ENCODE assay signal across 9 cellular contexts in the genomic region with DNA sequence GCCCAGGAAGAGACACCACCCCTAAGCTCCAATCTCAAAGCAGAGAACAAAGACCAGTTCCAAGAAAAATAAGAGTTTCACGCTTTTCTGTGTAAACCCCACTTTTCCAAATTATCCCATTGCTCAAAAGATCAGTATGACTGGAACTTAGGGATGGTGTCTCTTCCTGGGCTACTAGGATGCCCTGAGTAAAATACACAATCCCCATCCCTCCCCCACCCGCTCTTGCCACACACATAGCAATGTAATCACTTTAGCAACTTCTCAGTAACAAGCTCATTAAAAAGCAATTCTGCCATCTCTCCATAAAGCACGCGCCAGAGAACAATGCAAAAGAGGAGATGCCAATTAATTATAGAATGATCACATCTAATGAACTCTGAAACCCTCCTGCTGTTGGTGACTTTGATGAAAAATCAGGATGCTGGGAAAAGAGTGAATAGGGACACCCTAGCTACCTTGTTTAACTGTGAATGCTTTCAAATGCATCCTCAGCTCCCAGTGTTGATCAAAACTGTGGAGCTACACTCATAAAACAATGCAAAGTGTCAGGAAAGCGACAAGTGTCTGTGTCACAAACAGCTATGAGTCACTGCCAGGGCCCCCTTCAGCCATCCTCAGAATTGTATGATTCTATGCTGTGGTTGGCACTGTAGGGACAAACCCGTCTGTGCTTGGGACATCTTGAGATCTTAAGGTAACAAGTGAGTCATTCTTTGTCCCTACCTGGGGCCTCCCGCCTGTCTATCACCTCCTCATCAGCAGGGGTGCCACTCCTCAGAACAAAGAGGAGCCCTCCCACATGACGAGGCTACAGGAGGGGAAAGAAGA. TPM values are rescaled to one million over a fixed set of nuclear protein-coding genes. Genes with fewer than 3 reads are reported as not detected.
DNase-seq lines count a peak whose midpoint lies in the region; ATAC-seq, FAIRE-seq and TF ChIP-seq lines count a peak whose summit lies in the region.
"Had no signal": no experiment of that assay in that cellular context is flagged by ENCODE, and none has a peak within 500 bp of the region (broad histone marks: within the 10 kb centered on the region; RNA-seq: fewer than 3 reads in every experiment).

No MANE protein-coding gene starts in this region.

- TF ChIP-seq CTCF in chondrocyte (IDR thresholded peaks at IDR 0.05), result no peak
- no peak for TF ChIP-seq CTCF in vagina (IDR thresholded peaks at IDR 0.05)
- no peak for TF ChIP-seq CTCF in mesothelial cell of epicardium (IDR thresholded peaks at IDR 0.05; ENCODE audit: unreplicated experiment)

- intact Hi-C loops in activated CD4-positive, alpha-beta T cell treated with anti-CD3 and anti-CD28 coated beads, Interleukin-2, amount 10 ng/mL, durations not matched to agents 24 days and 14 days (cut with micrococcal nuclease), result loop anchor here (1.0 to 5.0 kb wide), 5 partner anchors 20 to 159 kb away; no protein-coding TSS in a partner anchor
- intact Hi-C loops in vagina (cut with DNase I), result no loop called here

- H3K36me3 Mint-ChIP-seq in activated CD4-positive, alpha-beta T cell treated with anti-CD3 and anti-CD28 coated beads, Interleukin-2, amount 10 ng/mL, durations not matched to agents 24 days and 14 days (ENCODE audit: low read depth), result peaks cover 51% of the 10 kb centered on the region
- peaks cover 25% of the 10 kb centered on the region for H3K36me3 Mint-ChIP-seq in chondrocyte (ENCODE audit: low read depth)
- peaks cover 13% of the 10 kb centered on the region for H3K36me3 Mint-ChIP-seq in mesothelial cell of epicardium
- peaks cover 0 to 23% (median 5%) of the 10 kb centered on the region in 3 donors for H3K36me3 Mint-ChIP-seq in immature natural killer cell

- H3K27ac Mint-ChIP-seq in activated CD4-positive, alpha-beta T cell treated with anti-CD3 and anti-CD28 coated beads, Interleukin-2, amount 10 ng/mL, durations not matched to agents 24 days and 14 days, result peak overlapping the region; percentile 82
- H3K27ac Mint-ChIP-seq in chondrocyte (ENCODE audit: unreplicated experiment) (peak overlapping the region; percentile 68), mesothelial cell of epicardium (no peak overlapping the region), immature natural killer cell (peak overlapping the region in 1 of 6 donors; percentile 19)

- FAIRE-seq in H54 (lab: Jason Lieb, UNC), result peak; percentile 6
- FAIRE-seq: G401.6 had no signal

- TF ChIP-seq POLR2A in H54 (IDR thresholded peaks at IDR 0.05; ENCODE audit: low read depth, low read length) (no peak), vagina (IDR thresholded peaks at IDR 0.05) (no peak)

- peaks cover 42% of the 10 kb centered on the region for H3K4me1 Mint-ChIP-seq in activated CD4-positive, alpha-beta T cell treated with anti-CD3 and anti-CD28 coated beads, Interleukin-2, amount 10 ng/mL, durations not matched to agents 24 days and 14 days
- H3K4me1 Mint-ChIP-seq in chondrocyte (ENCODE audit: low read depth) (peaks cover 81% of the 10 kb centered on the region), mesothelial cell of epicardium (no peaks in the 10 kb centered on the region), immature natural killer cell (peaks cover 14 to 44% of the 10 kb centered on the region in 2 donors)

- no peaks in the 10 kb centered on the region for H3K27me3 ChIP-seq in vagina

- H3K27ac ChIP-seq in vagina, result no peak overlapping the region

- H3K9me3 Mint-ChIP-seq in activated CD4-positive, alpha-beta T cell treated with anti-CD3 and anti-CD28 coated beads, Interleukin-2, amount 10 ng/mL, durations not matched to agents 24 days and 14 days, result peaks cover 7% of the 10 kb centered on the region
- peaks cover 7% of the 10 kb centered on the region for H3K9me3 Mint-ChIP-seq in chondrocyte (ENCODE audit: low read depth)
- H3K9me3 Mint-ChIP-seq in mesothelial cell of epicardium, result peaks cover 9% of the 10 kb centered on the region
- H3K9me3 Mint-ChIP-seq in immature natural killer cell, result peaks cover 0 to 3% (median 0%) of the 10 kb centered on the region in 6 donors

- no peak overlapping the region for H3K4me3 ChIP-seq in vagina

- H3K36me3 ChIP-seq in vagina, result peaks cover 0 to 11% of the 10 kb centered on the region in 2 donors

- H3K9me3 ChIP-seq in vagina, result no peaks in the 10 kb centered on the region

- peaks cover 23% of the 10 kb centered on the region for H3K4me1 ChIP-seq in vagina

- ATAC-seq in GM21423 (IDR thresholded peaks at IDR 0.05; ENCODE audit: unreplicated experiment), result no peak

- DNase-seq in H54 (ENCODE audit: insufficient read length, low spot score) (no peak), chondrocyte (ENCODE audit: low spot score) (no peak), vagina (ENCODE audit: extremely low spot score in 2 of 2) (no peak), mesothelial cell of epicardium (ENCODE audit: low spot score in 2 of 2, unreplicated experiment in 2 of 2) (no peak), immature natural killer cell (no peak)
- DNase-seq in activated CD4-positive, alpha-beta T cell treated with anti-CD3 and anti-CD28 coated beads, Interleukin-2, amount 10 ng/mL, durations not matched to agents 24 days and 14 days, result peak; percentile 64
- peak; percentile 46 to 49 for DNase-seq in stimulated activated CD4-positive, alpha-beta T cell treated with anti-CD3 and anti-CD28 coated beads, Interleukin-2, amount 100 ng/mL, for 48 hours

- H3K27me3 Mint-ChIP-seq in activated CD4-positive, alpha-beta T cell treated with anti-CD3 and anti-CD28 coated beads, Interleukin-2, amount 10 ng/mL, durations not matched to agents 24 days and 14 days, result no peaks in the 10 kb centered on the region
- no peaks in the 10 kb centered on the region for H3K27me3 Mint-ChIP-seq in chondrocyte (ENCODE audit: low read depth)
- H3K27me3 Mint-ChIP-seq in mesothelial cell of epicardium (ENCODE audit: low read depth), result no peaks in the 10 kb centered on the region
- H3K27me3 Mint-ChIP-seq in immature natural killer cell (ENCODE audit: low read depth in 3 of 3), result peaks cover 0 to 1% (median 0%) of the 10 kb centered on the region in 3 donors

- H3K4me3 Mint-ChIP-seq in activated CD4-positive, alpha-beta T cell treated with anti-CD3 and anti-CD28 coated beads, Interleukin-2, amount 10 ng/mL, durations not matched to agents 24 days and 14 days, result peak overlapping the region; percentile 61
- H3K4me3 Mint-ChIP-seq in chondrocyte (ENCODE audit: unreplicated experiment) (no peak overlapping the region), mesothelial cell of epicardium (no peak overlapping the region), immature natural killer cell (no peak overlapping the region)

RNA-seq across cellular contexts. Expression of gene KLF7, which starts 42.6 kb away (rescaled TPM):
- 12.6 and 14.1 TPM in 2 replicates for total RNA-seq in activated CD4-positive, alpha-beta T cell treated with anti-CD3 and anti-CD28 coated beads, Interleukin-2, amount 10 ng/mL, durations not matched to agents 24 days and 14 days
- 37.5 to 46.2 TPM (median 38.5 TPM) in 3 replicates for total RNA-seq in chondrocyte
- total RNA-seq in vagina, result 35.8 TPM
- 16.2 to 17.8 TPM (median 16.9 TPM) in 3 replicates for total RNA-seq in mesothelial cell of epicardium
- 10 to 100 TPM in 1 of 3 donors, 1 to 10 TPM in 2; 3.5 to 10.2 (median 6.7) TPM for polyA plus RNA-seq in immature natural killer cell

Comparison
In these comparisons a context has a peak if more than half of its experiments do, and no peak if none do; other contexts are left out.
1. DNase-seq: peak in activated CD4-positive, alpha-beta T cell treated with anti-CD3 and anti-CD28 coated beads, Interleukin-2, amount 10 ng/mL, durations not matched to agents 24 days and 14 days (single experiment) and stimulated activated CD4-positive, alpha-beta T cell treated with anti-CD3 and anti-CD28 coated beads, Interleukin-2, amount 100 ng/mL, for 48 hours (2 of 2); none in H54 (single experiment), chondrocyte (single experiment), vagina (0 of 2), mesothelial cell of epicardium (0 of 2) and immature natural killer cell (0 of 3).